36 cellular contexts compared by ENCODE assay signal in the genomic region with DNA sequence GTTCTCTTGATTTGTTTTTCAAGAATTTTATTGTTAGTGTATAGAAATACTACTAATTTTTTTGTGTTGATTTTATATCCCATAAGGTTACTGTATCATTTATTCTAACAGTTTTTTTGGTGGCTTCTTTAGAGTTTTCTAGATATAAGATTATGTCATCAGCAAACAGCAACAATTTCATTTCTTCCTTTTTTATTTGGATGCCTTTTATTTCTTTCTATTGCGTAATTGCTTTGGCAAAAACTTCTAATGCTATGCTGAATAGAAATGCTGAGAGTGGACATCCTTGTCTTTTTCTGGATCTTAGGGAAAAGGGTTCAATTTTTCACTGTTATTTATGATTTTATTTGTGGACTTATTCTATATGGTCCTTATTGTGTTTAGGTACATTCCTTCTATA.
"Had no signal": no experiment of that assay in that cellular context is flagged by ENCODE, and none has a peak within 500 bp of the region (broad histone marks: within the 10 kb centered on the region; RNA-seq: fewer than 3 reads in every experiment).

No MANE protein-coding gene starts in this region.

- H3K36me3 ChIP-seq: adrenal gland, ascending aorta, cardiac muscle cell had no signal

- H3K4me3 Mint-ChIP-seq: activated B cell treated with CpG ODN at 0.5 μM for 24 hours; activated CD4-positive, alpha-beta memory T cell treated with anti-CD3 and anti-CD28 coated beads, Interleukin-2, amount 10 ng/mL, durations not matched to agents 7 days and 5 days; activated CD4-positive, alpha-beta T cell treated with anti-CD3 and anti-CD28 coated beads for 36 hours; activated CD4-positive, alpha-beta T cell treated with anti-CD3 and anti-CD28 coated beads, Interleukin-2, amount 10 ng/mL, durations not matched to agents 7 days and 5 days; activated CD8-positive, alpha-beta memory T cell treated with anti-CD3 and anti-CD28 coated beads, Interleukin-2, amount 10 ng/mL, durations not matched to agents 7 days and 5 days; activated CD8-positive, alpha-beta T cell treated with anti-CD3 and anti-CD28 coated beads, Interleukin-2, amount 10 ng/mL, durations not matched to agents 7 days and 5 days; activated naive CD8-positive, alpha-beta T cell treated with anti-CD3 and anti-CD28 coated beads for 36 hours; activated T-cell treated with anti-CD3 and anti-CD28 coated beads, Interleukin-2, amount 50 U/mL, for 24 hours; brain; central memory CD8-positive, alpha-beta T cell; T-cell; T-helper 2 cell treated with Interferon-gamma antibody and Interleukin-4, amounts not matched to agents 5 μg/mL and 100 μg/mL, for 36 hours had no signal

- FAIRE-seq: bronchial epithelial cell, colon, TTC549 had no signal

- H3K36me3 Mint-ChIP-seq: activated CD8-positive, alpha-beta memory T cell treated with anti-CD3 and anti-CD28 coated beads, Interleukin-2, amount 10 ng/mL, durations not matched to agents 7 days and 5 days; activated naive CD4-positive, alpha-beta T cell treated with anti-CD3 and anti-CD28 coated beads, Interleukin-2, amount 50 U/mL, for 72 hours; activated naive CD8-positive, alpha-beta T cell treated with anti-CD3 and anti-CD28 coated beads for 36 hours; brain; T-cell had no signal

- ATAC-seq: activated CD4-positive, alpha-beta T cell treated with anti-CD3 and anti-CD28 coated beads for 36 hours; activated CD8-positive, alpha-beta memory T cell treated with anti-CD3 and anti-CD28 coated beads, Interleukin-2, amount 10 ng/mL, durations not matched to agents 7 days and 5 days; activated CD8-positive, alpha-beta T cell treated with anti-CD3 and anti-CD28 coated beads, Interleukin-2, amount 10 ng/mL, durations not matched to agents 7 days and 5 days; activated naive CD4-positive, alpha-beta T cell treated with anti-CD3 and anti-CD28 coated beads, Interleukin-2, amount 50 U/mL, for 72 hours; T-cell had no signal

- H3K27me3 Mint-ChIP-seq: activated B cell treated with CpG ODN at 0.5 μM for 24 hours; activated CD4-positive, alpha-beta memory T cell treated with anti-CD3 and anti-CD28 coated beads, Interleukin-2, amount 10 ng/mL, durations not matched to agents 7 days and 5 days; activated CD4-positive, alpha-beta T cell treated with anti-CD3 and anti-CD28 coated beads for 36 hours; activated CD4-positive, alpha-beta T cell treated with anti-CD3 and anti-CD28 coated beads, Interleukin-2, amount 10 ng/mL, durations not matched to agents 7 days and 5 days; activated CD8-positive, alpha-beta memory T cell treated with anti-CD3 and anti-CD28 coated beads, Interleukin-2, amount 10 ng/mL, durations not matched to agents 7 days and 5 days; activated naive CD8-positive, alpha-beta T cell treated with anti-CD3 and anti-CD28 coated beads for 36 hours; activated T-cell treated with anti-CD3 and anti-CD28 coated beads, Interleukin-2, amount 50 U/mL, for 24 hours; central memory CD8-positive, alpha-beta T cell; T-cell had no signal

- DNase-seq: activated B cell treated with CpG ODN at 0.5 μM for 24 hours; activated CD4-positive, alpha-beta memory T cell treated with anti-CD3 and anti-CD28 coated beads, Interleukin-2, amount 10 ng/mL, durations not matched to agents 7 days and 5 days; activated CD4-positive, alpha-beta T cell treated with anti-CD3 and anti-CD28 coated beads for 36 hours; activated CD4-positive, alpha-beta T cell treated with anti-CD3 and anti-CD28 coated beads for 48 hours; activated CD4-positive, alpha-beta T cell treated with anti-CD3 and anti-CD28 coated beads, Interleukin-2, amount 10 ng/mL, durations not matched to agents 7 days and 5 days; activated CD4-positive, alpha-beta T cell treated with anti-CD3 and anti-CD28 coated beads, Interleukin-2, amount 50 U/mL, for 48 hours; activated CD4-positive, CD25-positive, alpha-beta regulatory T cell treated with anti-CD3 and anti-CD28 coated beads, Interleukin-2, amount 50 U/mL, for 72 hours; activated CD8-positive, alpha-beta memory T cell treated with anti-CD3 and anti-CD28 coated beads for 24 hours; activated CD8-positive, alpha-beta memory T cell treated with anti-CD3 and anti-CD28 coated beads, Interleukin-2, amount 10 ng/mL, durations not matched to agents 7 days and 5 days; activated CD8-positive, alpha-beta memory T cell treated with anti-CD3 and anti-CD28 coated beads, Interleukin-2, amount 50 U/mL, for 48 hours; activated CD8-positive, alpha-beta T cell treated with anti-CD3 and anti-CD28 coated beads, Interleukin-2, amount 10 ng/mL, durations not matched to agents 7 days and 5 days; activated effector memory CD4-positive, alpha-beta T cell treated with Interleukin-2 at 50 U/mL for 16 hours; activated gamma-delta T cell; activated naive CD4-positive, alpha-beta T cell treated with anti-CD3 and anti-CD28 coated beads, Interleukin-2, amount 50 U/mL, for 16 hours; activated naive CD4-positive, alpha-beta T cell treated with Interleukin-2 at 50 U/mL for 16 hours; activated naive CD8-positive, alpha-beta T cell treated with anti-CD3 and anti-CD28 coated beads for 36 hours; activated T-cell treated with anti-CD3 and anti-CD28 coated beads, Interleukin-2, amount 50 U/mL, for 24 hours; activated T-cell treated with anti-CD3 and anti-CD28 coated beads, Interleukin-2, amount 50 U/mL, for 48 hours; adrenal gland; amniotic stem cell; caudate nucleus; cerebellar nuclear complex; T-cell; T-helper 2 cell; T-helper 9 cell had no signal

- H3K4me3 ChIP-seq: adrenal gland, ascending aorta, cardiac muscle cell had no signal

- H3K9me3 ChIP-seq: adrenal gland, ascending aorta had no signal

- H3K4me1 ChIP-seq: adrenal gland, ascending aorta had no signal

- H3K4me1 Mint-ChIP-seq: activated B cell treated with CpG ODN at 0.5 μM for 24 hours; activated CD4-positive, alpha-beta memory T cell treated with anti-CD3 and anti-CD28 coated beads, Interleukin-2, amount 10 ng/mL, durations not matched to agents 7 days and 5 days; activated CD4-positive, alpha-beta T cell treated with anti-CD3 and anti-CD28 coated beads for 36 hours; activated CD4-positive, alpha-beta T cell treated with anti-CD3 and anti-CD28 coated beads, Interleukin-2, amount 10 ng/mL, durations not matched to agents 7 days and 5 days; activated CD8-positive, alpha-beta memory T cell treated with anti-CD3 and anti-CD28 coated beads, Interleukin-2, amount 10 ng/mL, durations not matched to agents 7 days and 5 days; brain; central memory CD8-positive, alpha-beta T cell had no signal

- H3K27me3 ChIP-seq: adrenal gland, ascending aorta, cardiac muscle cell had no signal

- H3K27ac ChIP-seq: adrenal gland, ascending aorta, cardiac muscle cell, VCaP had no signal

- H3K27ac Mint-ChIP-seq: activated B cell treated with CpG ODN at 0.5 μM for 24 hours; activated CD4-positive, alpha-beta memory T cell treated with anti-CD3 and anti-CD28 coated beads, Interleukin-2, amount 10 ng/mL, durations not matched to agents 7 days and 5 days; activated CD4-positive, alpha-beta T cell treated with anti-CD3 and anti-CD28 coated beads for 36 hours; activated CD4-positive, alpha-beta T cell treated with anti-CD3 and anti-CD28 coated beads, Interleukin-2, amount 10 ng/mL, durations not matched to agents 7 days and 5 days; activated CD8-positive, alpha-beta memory T cell treated with anti-CD3 and anti-CD28 coated beads, Interleukin-2, amount 10 ng/mL, durations not matched to agents 7 days and 5 days; activated CD8-positive, alpha-beta T cell treated with anti-CD3 and anti-CD28 coated beads, Interleukin-2, amount 10 ng/mL, durations not matched to agents 7 days and 5 days; activated naive CD4-positive, alpha-beta T cell treated with anti-CD3 and anti-CD28 coated beads, Interleukin-2, amount 50 U/mL, for 72 hours; activated naive CD8-positive, alpha-beta T cell treated with anti-CD3 and anti-CD28 coated beads for 36 hours; activated T-cell treated with anti-CD3 and anti-CD28 coated beads, Interleukin-2, amount 50 U/mL, for 24 hours; activated T-helper 2 cell treated with anti-CD3 and anti-CD28 coated beads, Interferon-gamma antibody, Interleukin-2, Interleukin-4, amounts not matched to agents 10 μg/mL and 5 μg/mL and 100 μg/mL, durations not matched to agents 14 hours and 24 hours and 36 hours; brain; T-cell; T-helper 2 cell treated with Interferon-gamma antibody and Interleukin-4, amounts not matched to agents 5 μg/mL and 100 μg/mL, for 36 hours had no signal
